8 cellular contexts compared by ENCODE assay signal in the genomic region with DNA sequence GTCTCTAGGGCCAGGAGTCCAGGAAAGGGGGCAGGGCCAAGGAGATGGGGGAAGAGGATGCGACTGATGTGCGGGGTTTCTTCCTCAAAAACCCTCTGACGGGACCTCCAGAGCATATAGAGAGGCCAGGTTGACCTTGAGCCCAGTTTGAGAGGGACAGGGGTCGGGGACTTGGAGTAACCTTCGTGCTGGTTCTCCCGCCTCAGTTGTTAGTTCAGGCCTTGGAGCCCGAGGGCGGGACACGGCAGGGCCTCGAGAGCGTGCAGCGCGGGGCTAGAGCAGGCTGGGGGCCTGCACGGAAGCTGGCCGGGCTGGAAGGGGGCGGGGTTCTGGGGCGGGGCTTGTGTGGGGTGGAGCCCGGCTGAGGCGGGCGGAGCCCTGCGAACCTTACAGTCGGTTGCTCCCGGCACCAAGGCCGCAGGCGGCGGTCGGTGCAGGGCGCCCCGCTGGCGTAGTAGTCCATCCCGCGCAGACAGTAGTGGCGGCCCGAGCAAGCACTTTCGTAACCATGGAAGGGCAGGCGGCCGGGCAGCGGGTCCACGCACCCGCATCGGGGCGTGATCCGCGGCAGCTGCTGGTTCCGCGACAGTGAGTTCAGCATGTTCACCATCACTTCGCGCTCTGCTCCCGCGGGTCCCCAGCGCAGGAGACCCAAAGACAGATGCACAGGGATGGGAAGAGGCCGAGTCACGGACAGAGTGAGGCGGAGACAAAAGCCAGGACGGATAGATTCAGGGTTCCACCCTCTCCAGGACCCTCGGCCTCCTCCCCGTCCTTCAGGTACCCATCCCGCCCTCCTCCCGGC. TPM values are rescaled to one million over a fixed set of nuclear protein-coding genes. Genes with fewer than 3 reads are reported as not detected.
DNase-seq lines count a peak whose midpoint lies in the region; TF ChIP-seq lines count a peak whose summit lies in the region.

No MANE protein-coding gene starts in this region.

- H3K36me3 ChIP-seq in CD8-positive, alpha-beta memory T cell (ENCODE audit: insufficient read depth, low read length) = no peaks in the 10 kb centered on the region
- H3K36me3 ChIP-seq in HAP-1 (replicated peaks) = no peaks in the 10 kb centered on the region

- H3K27ac Mint-ChIP-seq in CD8-positive, alpha-beta memory T cell = peak overlapping the region; percentile 35 to 81 (median 64)
- H3K27ac Mint-ChIP-seq in chondrocyte (ENCODE audit: unreplicated experiment) = peak overlapping the region; percentile 58

- TF ChIP-seq CTCF in chondrocyte (IDR thresholded peaks at IDR 0.05) = no peak

- in situ Hi-C loops in HAP-1 (cut with MboI; ENCODE audit: low sequenced_read_pairs) = no loop called here

- peaks cover 0 to 2% of the 10 kb centered on the region in 2 donors for H3K27me3 Mint-ChIP-seq in CD8-positive, alpha-beta memory T cell
- no peaks in the 10 kb centered on the region for H3K27me3 Mint-ChIP-seq in chondrocyte (ENCODE audit: low read depth)

- no peaks in the 10 kb centered on the region for H3K9me3 ChIP-seq in CD8-positive, alpha-beta memory T cell (ENCODE audit: low read length)
- H3K9me3 ChIP-seq in HAP-1 = no peaks in the 10 kb centered on the region

- peaks cover 34% of the 10 kb centered on the region for H3K4me1 ChIP-seq in CD8-positive, alpha-beta memory T cell (ENCODE audit: insufficient read depth, low read length)
- H3K4me1 ChIP-seq in HAP-1 = peaks cover 7% of the 10 kb centered on the region

- H3K4me3 Mint-ChIP-seq in CD8-positive, alpha-beta memory T cell = peak overlapping the region; percentile 79 to 94 (median 87)
- H3K4me3 Mint-ChIP-seq in chondrocyte (ENCODE audit: unreplicated experiment) = peak overlapping the region; percentile 74

- no peaks in the 10 kb centered on the region for H3K27me3 ChIP-seq in CD8-positive, alpha-beta memory T cell (ENCODE audit: insufficient read depth, low read length, poor library complexity, severe bottlenecking)
- no peaks in the 10 kb centered on the region for H3K27me3 ChIP-seq in HAP-1 (ENCODE audit: low read depth)

- peak overlapping the region; percentile 68 for H3K4me3 ChIP-seq in CD8-positive, alpha-beta memory T cell (ENCODE audit: low read length)
- no peak overlapping the region for H3K4me3 ChIP-seq in HAP-1

- CTCF ChIA-PET in CD8-positive, alpha-beta memory T cell (lab: Charles Lee) = interaction anchor here (1.1 to 9.8 kb wide), 4 partner anchors 23 to 123 kb away, joined by 3 to 73 read pairs (median 4); no protein-coding TSS in a partner anchor

- no peaks in the 10 kb centered on the region for H3K36me3 Mint-ChIP-seq in CD8-positive, alpha-beta memory T cell
- H3K36me3 Mint-ChIP-seq in chondrocyte (ENCODE audit: low read depth) = no peaks in the 10 kb centered on the region

- DNase-seq in CD8-positive, alpha-beta memory T cell = peak; percentile 72 to 86 (median 74)
- DNase-seq in GOT3 (lab: John Stamatoyannopoulos, UW) (peak; percentile 39), NCI-H2227 treated with DMSO at 0.1 percent for 48 hours (lab: John Stamatoyannopoulos, UW) (peak; percentile 53), chondrocyte (ENCODE audit: low spot score) (peak; percentile 80), kidney glomerular epithelial cell (lab: John Stamatoyannopoulos, UW) (peak; percentile 21), HAP-1 (ENCODE audit: low spot score in 2 of 2) (no peak)
- peak; percentile 74 to 75 for DNase-seq in activated CD4-positive, alpha-beta T cell treated with anti-CD3 and anti-CD28 coated beads for 4 hours
- DNase-seq in stimulated activated CD4-positive, alpha-beta T cell treated with anti-CD3 and anti-CD28 coated beads, Interleukin-15, amount 100 ng/mL, for 1 hour (ENCODE audit: low read depth in 1 of 2, low spot score in 1 of 2) = peak; percentile 59 to 73

- H3K9me3 Mint-ChIP-seq in CD8-positive, alpha-beta memory T cell = no peaks in the 10 kb centered on the region
- H3K9me3 Mint-ChIP-seq in chondrocyte (ENCODE audit: low read depth) = no peaks in the 10 kb centered on the region

- peaks cover 33 to 46% (median 38%) of the 10 kb centered on the region in 3 donors for H3K4me1 Mint-ChIP-seq in CD8-positive, alpha-beta memory T cell
- H3K4me1 Mint-ChIP-seq in chondrocyte (ENCODE audit: low read depth) = peaks cover 28% of the 10 kb centered on the region

- H3K27ac ChIP-seq in CD8-positive, alpha-beta memory T cell (ENCODE audit: low read depth, low read length) = no peak overlapping the region

- POLR2A ChIA-PET in CD8-positive, alpha-beta memory T cell (lab: Charles Lee) = interaction anchor here (0.6 kb wide), 1 partner anchor 204 kb away, joined by 4 read pairs; no protein-coding TSS in a partner anchor

RNA-seq across cellular contexts. Expression of gene MYORG, which starts 4.0 kb away (rescaled TPM):
- 1 to 10 TPM; 2.3 to 2.4 TPM for total RNA-seq in CD8-positive, alpha-beta memory T cell
- 0.67 TPM for polyA plus RNA-seq in CD8-positive, alpha-beta memory T cell
- total RNA-seq in chondrocyte = 5.3 to 7.5 TPM (median 6.8 TPM) in 3 replicates

RNA-seq across cellular contexts. Expression of gene NUDT2, which starts 51.3 kb away (rescaled TPM):
- 10 to 100 TPM; 27.9 to 30.4 TPM for total RNA-seq in CD8-positive, alpha-beta memory T cell
- 24.6 TPM for polyA plus RNA-seq in CD8-positive, alpha-beta memory T cell
- total RNA-seq in chondrocyte = 15.6 to 17.9 TPM (median 17.6 TPM) in 3 replicates

RNA-seq across cellular contexts. Expression of gene KIF24, which starts 51.6 kb away (rescaled TPM):
- total RNA-seq in CD8-positive, alpha-beta memory T cell = 1 to 10 TPM; 6.0 to 6.7 TPM
- not detected for polyA plus RNA-seq in CD8-positive, alpha-beta memory T cell
- 0.90 to 2.5 TPM (median 1.0 TPM) in 3 replicates for total RNA-seq in chondrocyte

Comparison
In these comparisons a context has a peak if more than half of its experiments do, and no peak if none do; other contexts are left out.
1. DNase-seq: peak in CD8-positive, alpha-beta memory T cell (5 of 5), GOT3 (single experiment), NCI-H2227 treated with DMSO at 0.1 percent for 48 hours (single experiment), activated CD4-positive, alpha-beta T cell treated with anti-CD3 and anti-CD28 coated beads for 4 hours (2 of 2), chondrocyte (single experiment), kidney glomerular epithelial cell (single experiment) and stimulated activated CD4-positive, alpha-beta T cell treated with anti-CD3 and anti-CD28 coated beads, Interleukin-15, amount 100 ng/mL, for 1 hour (2 of 2); none in HAP-1 (0 of 2).